Comparison of ENCODE assay signal across 7 cellular contexts in genomic region chr3:193605876-193606275, GRCh38. TPM values are rescaled to one million over a fixed set of nuclear protein-coding genes. Genes with fewer than 3 reads are reported as not detected.
DNase-seq lines count a peak whose midpoint lies in the region; ATAC-seq and TF ChIP-seq lines count a peak whose summit lies in the region.

No MANE protein-coding gene starts in this region.

- H3K9ac ChIP-seq in colonic mucosa (ENCODE audit: low read depth in 2 of 2, low read length in 2 of 2): no peak overlapping the region

- DNase-seq in GM10248 (ENCODE audit: extremely low spot score) (peak; percentile 28), H7 (peak; percentile 55), NCI-H146 (lab: John Stamatoyannopoulos, UW) (peak; percentile 75), T-helper 9 cell (peak; percentile 41), colonic mucosa (peak; percentile 74), left lung (no peak)
- DNase-seq in stimulated activated naive CD4-positive, alpha-beta T cell (lab: John Stamatoyannopoulos, UW): peak in 5 of 6 experiments; percentile 2 to 42 (median 27)

- H3K4me1 ChIP-seq in colonic mucosa: no peaks in the 10 kb centered on the region
- H3K4me1 ChIP-seq in left lung: no peaks in the 10 kb centered on the region

- H3K36me3 ChIP-seq in H7 (replicated peaks; ENCODE audit: control insufficient read depth, insufficient read depth, low read length): no peaks in the 10 kb centered on the region
- no peaks in the 10 kb centered on the region for H3K36me3 ChIP-seq in colonic mucosa
- peaks cover 0 to 15% of the 10 kb centered on the region in 2 donors for H3K36me3 ChIP-seq in left lung

- TF ChIP-seq CTCF in GM10248 (IDR thresholded peaks at IDR 0.05; ENCODE audit: control extremely low read depth, extremely low read depth, low read depth, missing control alignments) (peak; percentile 62), colonic mucosa (IDR thresholded peaks at IDR 0.05) (peak; percentile 76), left lung (IDR thresholded peaks at IDR 0.05) (peak; percentile 72 to 82)

- H3K9me3 ChIP-seq in colonic mucosa (no peaks in the 10 kb centered on the region), left lung (no peaks in the 10 kb centered on the region)

- ATAC-seq in left lung: peak; percentile 93

- CTCF ChIA-PET in GM10248 (lab: Yijun Ruan, JAX): no interaction called here

- H3K27me3 ChIP-seq in H7 (ENCODE audit: control insufficient read depth, insufficient read depth, low read length): no peaks in the 10 kb centered on the region
- H3K27me3 ChIP-seq in colonic mucosa: no peaks in the 10 kb centered on the region
- no peaks in the 10 kb centered on the region for H3K27me3 ChIP-seq in left lung

- H3K4me3 ChIP-seq in H7 (ENCODE audit: insufficient read depth, low read depth, low read length) (no peak overlapping the region), colonic mucosa (no peak overlapping the region), left lung (no peak overlapping the region)

- POLR2A ChIA-PET in GM10248 (lab: Yijun Ruan, JAX): no interaction called here

- intact Hi-C loops in colonic mucosa (cut with DNase I) (no loop called here), left lung (cut with DNase I) (no loop called here)

- H3K27ac ChIP-seq in colonic mucosa (no peak overlapping the region), left lung (no peak overlapping the region)

RNA-seq across cellular contexts. Expression of gene OPA1, which starts 12.9 kb away (rescaled TPM):
- total RNA-seq in H7 (2014; rRNA removed; shearing (Covaris generic)): 63.0 and 82.0 TPM in 2 replicates
- total RNA-seq in colonic mucosa: 10 to 100 TPM; 76.9 to 93.0 TPM
- 10 to 100 TPM; 45.3 to 48.3 TPM for total RNA-seq in left lung

RNA-seq across cellular contexts. Expression of gene ATP13A4, which starts 51.2 kb away (rescaled TPM):
- total RNA-seq in H7 (2014; rRNA removed; shearing (Covaris generic)): 0.14 and 0.81 TPM in 2 replicates
- total RNA-seq in colonic mucosa (10 to 100 TPM; 11.0 to 17.9 TPM), left lung (100 to 1,000 TPM in 1 of 2 donors, 10 to 100 TPM in 1; 74.1 to 262 TPM)

Comparison
In these comparisons a context has a peak if more than half of its experiments do, and no peak if none do; other contexts are left out.
1. DNase-seq: peak in GM10248 (single experiment), H7 (single experiment), NCI-H146 (single experiment), T-helper 9 cell (single experiment), colonic mucosa (single experiment) and stimulated activated naive CD4-positive, alpha-beta T cell (5 of 6); none in left lung (0 of 2).
2. Peak in every context shown above with its lines, with median percentiles within 50 percentile points of each other: CTCF ChIP-seq.